Comparison of ENCODE assay signal across 8 cellular contexts in genomic region chr4:107993969-107994368, GRCh38. TPM values are rescaled to one million over a fixed set of nuclear protein-coding genes. Genes with fewer than 3 reads are reported as not detected.
DNase-seq lines count a peak whose midpoint lies in the region; ATAC-seq, FAIRE-seq and TF ChIP-seq lines count a peak whose summit lies in the region.

No MANE protein-coding gene starts in this region.

- H3K9me1 ChIP-seq in K562 (ENCODE audit: control insufficient read depth, insufficient read depth, low read length), result no peaks in the 10 kb centered on the region

- BruUV-seq in K562 (replicated peaks; lab: Mats Ljungman, UMichigan), result no TSS peak

- H3K27ac ChIP-seq in K562 (ENCODE audit: extremely low read depth, low read depth, low read length), result no peak overlapping the region

- H3K4me1 ChIP-seq in K562 (replicated peaks in 1 of 2; ENCODE audit: control insufficient read depth in 2 of 2, insufficient read depth in 2 of 2, low read length in 2 of 2), result peaks cover 12 to 40% of the 10 kb centered on the region in 2 experiments

- H4K20me1 ChIP-seq in K562 (replicated peaks; ENCODE audit: control insufficient read depth, insufficient read depth, low read length), result no peaks in the 10 kb centered on the region; the same call in 1 of the 2 replicates

- no peak for TF ChIP-seq POLR2A in K562 (conservative IDR thresholded peaks at IDR 0.05)

- intact Hi-C loops in K562 (cut with micrococcal nuclease), result no loop called here

- H3K79me2 ChIP-seq in K562 (ENCODE audit: control insufficient read depth, insufficient read depth, low read length), result peaks cover 92% of the 10 kb centered on the region

- H3K4me2 ChIP-seq in K562 (ENCODE audit: insufficient read depth, low read length), result no peak overlapping the region

- H3K36me3 ChIP-seq in K562 (ENCODE audit: control insufficient read depth, insufficient read depth, low read length) (peaks cover 23% of the 10 kb centered on the region; the same call in 2 of the 3 replicates), H7 (replicated peaks; ENCODE audit: control insufficient read depth, insufficient read depth, low read length) (no peaks in the 10 kb centered on the region; the same call in 1 of the 2 replicates)

- no peak for TF ChIP-seq RAD21 in K562 (CRISPR knock-in tag; conservative IDR thresholded peaks at IDR 0.05 in 1 of 2, IDR thresholded peaks at IDR 0.05 in 1 of 2)

- in situ Hi-C loops in K562 (cut with MboI), result no loop called here

- no peak overlapping the region for H2AFZ ChIP-seq in K562 (ENCODE audit: low read depth, low read length)

- no peaks in the 10 kb centered on the region for H3K27me3 ChIP-seq in K562 (ENCODE audit: control insufficient read depth in 2 of 2, insufficient read depth in 2 of 2, low read length in 2 of 2)
- no peaks in the 10 kb centered on the region for H3K27me3 ChIP-seq in H7 (ENCODE audit: control insufficient read depth, insufficient read depth, low read length)

- no peak for TF ChIP-seq EP300 in K562 (IDR thresholded peaks at IDR 0.05; ENCODE audit: low read length)

- TF ChIP-seq CTCF in K562 (IDR thresholded peaks at IDR 0.05 in 2 of 3, conservative IDR thresholded peaks at IDR 0.05 in 1 of 3; ENCODE audit: insufficient read depth in 2 of 3, low read depth in 1 of 3, low read length in 3 of 3), result no peak

- DNase-seq in K562 (ENCODE audit: extremely low read depth in 1 of 4, low spot score in 3 of 4) (no peak), T-helper 9 cell (no peak), H7 (no peak), UCSD-AML1 (lab: John Stamatoyannopoulos, UW; ENCODE audit: unreplicated experiment) (no peak)
- DNase-seq in activated CD4-positive, alpha-beta T cell treated with anti-CD3 and anti-CD28 coated beads for 48 hours, result no peak

- H3K9me3 ChIP-seq in K562 (replicated peaks; ENCODE audit: control insufficient read depth, insufficient read depth, low read depth, low read length), result no peaks in the 10 kb centered on the region

- 21% methylated on average over 3 of the region's 3 CpGs for WGBS in K562 (ENCODE audit: insufficient coverage, low coverage, missing lambda C conversion rate)

- ATAC-seq in GM18511 (IDR thresholded peaks at IDR 0.05; ENCODE audit: unreplicated experiment), result peak; percentile 42
- peak; percentile 36 for ATAC-seq in GM21381 (IDR thresholded peaks at IDR 0.05; ENCODE audit: unreplicated experiment)
- ATAC-seq in HG03280 (IDR thresholded peaks at IDR 0.05; ENCODE audit: unreplicated experiment), result peak; percentile 14
- no peak for ATAC-seq in K562

- POLR2A ChIA-PET in K562 (lab: Yijun Ruan, JAX), result interaction anchor here (1.1 kb wide), 1 partner anchor 20 kb away, joined by 3 read pairs; no protein-coding TSS in a partner anchor

- CTCF ChIA-PET in K562 (lab: Yijun Ruan, JAX; ENCODE audit: low intra/inter-chr PET ratio), result no interaction called here

- no peak for FAIRE-seq in K562 (lab: Jason Lieb, UNC)

- no peak overlapping the region for H3K4me3 ChIP-seq in K562
- no peak overlapping the region for H3K4me3 ChIP-seq in H7 (ENCODE audit: insufficient read depth, low read depth, low read length)

- no peak overlapping the region for H3K9ac ChIP-seq in K562 (ENCODE audit: insufficient read depth in 1 of 2, low read depth in 2 of 2, low read length in 2 of 2)

TF ChIP-seq in K562, 482 proteins besides CTCF, POLR2A, EP300 and RAD21:
- TF ChIP-seq CAMTA2 (CRISPR knock-in tag; conservative IDR thresholded peaks at IDR 0.05), result no peak
- TF ChIP-seq SPI1 (IDR thresholded peaks at IDR 0.05; ENCODE audit: borderline replicate concordance, low read depth, low read length), result peak; percentile 43; the same call in 1 of the 2 replicates
TF ChIP-seq in K562: peak in this region for 1.

RNA-seq across cellular contexts. Expression of gene HADH, which starts 4.3 kb away (rescaled TPM):
- 16.0 and 31.8 TPM in 2 replicates for total RNA-seq in K562 (2011; cell fraction: chromatin; rRNA removed; ENCODE audit: low replicate concordance)
- total RNA-seq in K562 (2011; cell fraction: nucleolus; rRNA removed), result 9.5 and 11.7 TPM in 2 replicates
- total RNA-seq in K562 (2011; cell fraction: nucleoplasm; rRNA removed), result 16.7 and 30.9 TPM in 2 replicates
- total RNA-seq in K562 (2014; rRNA removed) (9.4 and 11.9 TPM in 2 replicates), K562 (2014; rRNA removed; fragmentation: Illumina TruSeq; extraction: Trizol) (25.7 and 26.1 TPM in 2 replicates), K562 (2015; rRNA removed; fragmentation: Illumina TruSeq; extraction: Trizol) (23.6 and 24.6 TPM in 2 replicates), K562 (2021) (39.8 and 41.6 TPM in 2 replicates)
- polyA plus RNA-seq in K562 (2011; rRNA removed) (32.8 and 46.0 TPM in 2 replicates), K562 (2014; fragmentation: Illumina TruSeq; extraction: Trizol) (56.4 and 65.6 TPM in 2 replicates), K562 (2014; fragmentation: Nextera tagmentation; extraction: Ambion mirVana) (10 to 100 TPM; 67.6 to 73.3 TPM), K562 (2014; rRNA removed) (32.1 and 34.4 TPM in 2 replicates)
- 24.9 and 38.8 TPM in 2 replicates for polyA plus RNA-seq in K562 (2011; cell fraction: cytosol; rRNA removed)
- 27.7 and 36.8 TPM in 2 replicates for polyA plus RNA-seq in K562 (2011; cell fraction: nucleus; rRNA removed)
- 45.0 and 84.6 TPM in 2 replicates for polyA plus RNA-seq in K562 (2012)
- 31.2 and 37.9 TPM in 2 replicates for polyA minus RNA-seq in K562 (2011; rRNA and poly(A)+ RNA removed)
- 27.1 and 27.2 TPM in 2 replicates for polyA minus RNA-seq in K562 (2011; cell fraction: cytosol; rRNA and poly(A)+ RNA removed)
- polyA minus RNA-seq in K562 (2011; cell fraction: nucleus; rRNA and poly(A)+ RNA removed), result 11.4 and 20.0 TPM in 2 replicates
- 14.5 and 17.7 TPM in 2 replicates for total RNA-seq in H7 (2014; rRNA removed; shearing (Covaris generic))
